11 cellular contexts compared by ENCODE assay signal in genomic region chr3:116020495-116020894, GRCh38.
DNase-seq lines count a peak whose midpoint lies in the region; ATAC-seq and TF ChIP-seq lines count a peak whose summit lies in the region.
"Had no signal": no experiment of that assay in that cellular context is flagged by ENCODE, and none has a peak within 500 bp of the region (broad histone marks: within the 10 kb centered on the region; RNA-seq: fewer than 3 reads in every experiment).

No MANE protein-coding gene starts in this region.

- H3K4me1 Mint-ChIP-seq in nephron progenitor cell, result peaks cover 5% of the 10 kb centered on the region

- H3K27me3 Mint-ChIP-seq in nephron progenitor cell (ENCODE audit: low read depth, poor library complexity), result no peaks in the 10 kb centered on the region

- peak overlapping the region; percentile 44 for H3K27ac Mint-ChIP-seq in nephron progenitor cell
- H3K27ac Mint-ChIP-seq: stimulated activated naive CD8-positive, alpha-beta T cell treated with anti-CD3 and anti-CD28 coated beads, Interleukin-15, Interleukin-2, amounts not matched to agents 100 ng/mL and 50 ng/mL, for 24 hours had no signal

- H3K4me3 Mint-ChIP-seq in nephron progenitor cell, result no peak overlapping the region
- H3K4me3 Mint-ChIP-seq: stimulated activated naive CD8-positive, alpha-beta T cell treated with anti-CD3 and anti-CD28 coated beads, Interleukin-15, Interleukin-2, amounts not matched to agents 100 ng/mL and 50 ng/mL, for 24 hours had no signal

- H3K36me3 Mint-ChIP-seq in nephron progenitor cell (ENCODE audit: low read depth), result no peaks in the 10 kb centered on the region

- no peak for TF ChIP-seq CTCF in nephron progenitor cell (IDR thresholded peaks at IDR 0.05)
- no peak for TF ChIP-seq CTCF in omental fat pad (IDR thresholded peaks at IDR 0.05)

- H3K9me3 Mint-ChIP-seq in nephron progenitor cell, result no peaks in the 10 kb centered on the region

- peak; percentile 98 for ATAC-seq in GM18867 (IDR thresholded peaks at IDR 0.05; ENCODE audit: unreplicated experiment)
- peak; percentile 94 for ATAC-seq in HG02610 (IDR thresholded peaks at IDR 0.05; ENCODE audit: unreplicated experiment)
- ATAC-seq in omental fat pad (ENCODE audit: low FRiP score), result no peak
- ATAC-seq in sciatic nerve, result no peak

- DNase-seq in NCI-H446 (lab: John Stamatoyannopoulos, UW) (peak; percentile 54 to 76), nephron progenitor cell (no peak), omental fat pad (ENCODE audit: low spot score) (no peak), midbrain (lab: John Stamatoyannopoulos, UW) (no peak), sciatic nerve (ENCODE audit: low spot score) (no peak)
- DNase-seq in stimulated activated CD4-positive, alpha-beta T cell treated with anti-CD3 and anti-CD28 coated beads, Interleukin-2, amount 100 ng/mL, for 24 hours, result no peak
- DNase-seq: cortex of kidney, sigmoid colon had no signal

- intact Hi-C loops in sciatic nerve (cut with DNase I), result no loop called here

Comparison
In these comparisons a context has a peak if more than half of its experiments do, and no peak if none do; other contexts are left out.
1. ATAC-seq: peak in GM18867 (single experiment) and HG02610 (single experiment); none in omental fat pad (single experiment) and sciatic nerve (single experiment).
2. DNase-seq: peak in NCI-H446 (2 of 2); none in nephron progenitor cell (single experiment), omental fat pad (single experiment), midbrain (single experiment), sciatic nerve (single experiment) and stimulated activated CD4-positive, alpha-beta T cell treated with anti-CD3 and anti-CD28 coated beads, Interleukin-2, amount 100 ng/mL, for 24 hours (0 of 2).